8 cellular contexts compared by ENCODE assay signal in the genomic region with DNA sequence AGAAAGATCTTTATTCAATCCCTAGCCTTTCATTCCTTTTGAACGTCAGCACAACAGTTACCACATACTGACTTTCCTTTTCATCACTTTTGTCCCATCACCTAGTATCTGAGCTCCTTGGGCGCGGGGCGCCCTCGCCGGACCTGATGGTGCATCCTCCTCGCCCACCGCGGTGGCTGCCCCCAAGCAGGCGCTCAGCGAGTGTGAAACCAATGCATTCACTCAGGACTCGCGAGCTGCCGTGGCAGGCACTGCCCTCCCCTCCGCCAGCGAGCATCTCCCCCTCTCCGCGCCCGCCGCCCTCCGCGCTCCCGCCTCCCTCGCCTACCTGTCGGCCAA. TPM values are rescaled to one million over a fixed set of nuclear protein-coding genes. Genes with fewer than 3 reads are reported as not detected.
DNase-seq lines count a peak whose midpoint lies in the region; ATAC-seq and TF ChIP-seq lines count a peak whose summit lies in the region.

No MANE protein-coding gene starts in this region.

- no peaks in the 10 kb centered on the region for H3K36me3 ChIP-seq in breast epithelium
- peaks cover 4% of the 10 kb centered on the region; the same call in 1 of the 2 replicates for H3K36me3 ChIP-seq in PC-3 (ENCODE audit: low read depth, low read length)
- H3K36me3 ChIP-seq in skeletal muscle tissue (ENCODE audit: control insufficient read depth in 3 of 3, insufficient read depth in 3 of 3, low read length in 3 of 3), result peaks cover 7 to 13% (median 11%) of the 10 kb centered on the region in 3 donors

- peaks cover 54% of the 10 kb centered on the region for H3K79me2 ChIP-seq in PC-3 (ENCODE audit: low read length)

- H3K27me3 ChIP-seq in breast epithelium (no peaks in the 10 kb centered on the region), PC-3 (ENCODE audit: low read length) (no peaks in the 10 kb centered on the region), skeletal muscle tissue (ENCODE audit: control insufficient read depth in 3 of 3, insufficient read depth in 3 of 3, low read length in 3 of 3) (no peaks in the 10 kb centered on the region)

- no peaks in the 10 kb centered on the region for H3K9me3 Mint-ChIP-seq in MCF 10A (ENCODE audit: unreplicated experiment)

- H3K4me3 Mint-ChIP-seq in MCF 10A (ENCODE audit: unreplicated experiment), result no peak overlapping the region

- peaks cover 37% of the 10 kb centered on the region for H3K36me3 Mint-ChIP-seq in MCF 10A (ENCODE audit: insufficient read depth, unreplicated experiment)

- H3K9me3 ChIP-seq in breast epithelium (no peaks in the 10 kb centered on the region), PC-3 (ENCODE audit: low read length) (no peaks in the 10 kb centered on the region), skeletal muscle tissue (ENCODE audit: control insufficient read depth in 3 of 3, low read length in 3 of 3) (no peaks in the 10 kb centered on the region)

- peaks cover 7% of the 10 kb centered on the region for H3K4me1 Mint-ChIP-seq in MCF 10A (ENCODE audit: insufficient read depth, unreplicated experiment)

- peaks cover 17% of the 10 kb centered on the region; the same call in 1 of the 2 replicates for H4K20me1 ChIP-seq in PC-3 (ENCODE audit: low read length)

- POLR2A ChIA-PET in MCF 10A (lab: Yijun Ruan, JAX) (interaction anchor here (0.7 to 3.5 kb wide), 31 partner anchors 9 to 741 kb away, joined by 3 to 40 read pairs (median 5); a partner anchor contains a TSS), PC-3 (lab: Charles Lee; ENCODE audit: unreplicated experiment) (no interaction called here)

- H3F3A ChIP-seq in PC-3 (ENCODE audit: low read length, unreplicated experiment), result no peaks in the 10 kb centered on the region

- H3K4me1 ChIP-seq in breast epithelium, result peaks cover 9 to 12% of the 10 kb centered on the region in 2 donors
- 0 out of 2 replicates have a peak, but pooled peaks cover 6% of the 10 kb centered on the region for H3K4me1 ChIP-seq in PC-3 (ENCODE audit: insufficient read depth, low read length)
- peaks cover 18 to 27% (median 20%) of the 10 kb centered on the region in 3 donors for H3K4me1 ChIP-seq in skeletal muscle tissue (ENCODE audit: control insufficient read depth in 3 of 3, insufficient read depth in 3 of 3, low read length in 3 of 3)

- H3K27ac ChIP-seq in breast epithelium, result peak overlapping the region; percentile 93 to 98
- no peak overlapping the region for H3K27ac ChIP-seq in PC-3 (ENCODE audit: low read length)
- peak overlapping the region; percentile 84 for H3K27ac ChIP-seq in skeletal muscle tissue (ENCODE audit: low read depth, low read length)

- peak overlapping the region; percentile 84 for H3K4me2 ChIP-seq in PC-3 (ENCODE audit: low read length)

- no peak for TF ChIP-seq POLR2A in breast epithelium (IDR thresholded peaks at IDR 0.05)

- TF ChIP-seq CTCF in breast epithelium (IDR thresholded peaks at IDR 0.05) (no peak), MCF 10A (IDR thresholded peaks at IDR 0.05; ENCODE audit: unreplicated experiment) (no peak), PC-3 (conservative IDR thresholded peaks at IDR 0.05; ENCODE audit: low read depth, low read length) (no peak), GM20000 (IDR thresholded peaks at IDR 0.05; ENCODE audit: extremely low read depth, missing control alignments) (no peak)

- H3K4me3 ChIP-seq in breast epithelium (peak overlapping the region; percentile 96 to 98 (median 97)), PC-3 (ENCODE audit: low read length) (peak overlapping the region; percentile 84), skeletal muscle tissue (ENCODE audit: low read length in 3 of 3) (peak overlapping the region; percentile 90 to 95 (median 95))

- ATAC-seq in PC-3, result no peak; the same call in 1 of the 2 replicates

- H3K27ac Mint-ChIP-seq in MCF 10A (ENCODE audit: low read depth, unreplicated experiment), result no peak overlapping the region

- CTCF ChIA-PET in MCF 10A (lab: Yijun Ruan, JAX) (interaction anchor here (0.7 to 1.3 kb wide), 4 partner anchors 15 to 79 kb away, joined by 3 to 4 read pairs (median 4); no protein-coding TSS in a partner anchor), PC-3 (lab: Charles Lee) (no interaction called here)

- intact Hi-C loops in breast epithelium (cut with DNase I; ENCODE audit: low total_unique reads), result no loop called here
- intact Hi-C loops in MCF 10A (cut with micrococcal nuclease), result loop anchor here (2.0 kb wide), 1 partner anchor 52 kb away; a partner anchor contains a TSS
- intact Hi-C loops in PC-3 (cut with micrococcal nuclease), result no loop called here

- DNase-seq in breast epithelium (ENCODE audit: low spot score in 2 of 2) (peak in 1 of 2 donors; percentile 41), MCF 10A (ENCODE audit: unreplicated experiment) (no peak), PC-3 (no peak), globus pallidus (ENCODE audit: low spot score) (peak; percentile 52), GM20000 (ENCODE audit: low spot score) (no peak), NCI-H526 (lab: John Stamatoyannopoulos, UW) (no peak), NCI-H524 treated with DMSO at 0.1 percent for 48 hours (lab: John Stamatoyannopoulos, UW) (no peak)

- H3K9ac ChIP-seq in PC-3 (ENCODE audit: low read length) (peak overlapping the region; percentile 92), skeletal muscle tissue (ENCODE audit: low read depth in 1 of 3, low read length in 3 of 3) (peak overlapping the region; percentile 95 to 98 (median 97))

- H3K9me2 ChIP-seq in PC-3 (replicated peaks; ENCODE audit: low read length), result no peaks in the 10 kb centered on the region

- BruUV-seq in MCF 10A (replicated peaks; lab: Mats Ljungman, UMichigan) (no TSS peak), PC-3 (replicated peaks; lab: Mats Ljungman, UMichigan) (no TSS peak)

- H3K27me3 Mint-ChIP-seq in MCF 10A (ENCODE audit: insufficient read depth, unreplicated experiment), result no peaks in the 10 kb centered on the region

- peak overlapping the region; percentile 87 for H2AFZ ChIP-seq in PC-3 (ENCODE audit: low read length)

RNA-seq across cellular contexts. Expression of a gene that starts 0.8 kb away (rescaled TPM):
- total RNA-seq in breast epithelium (10 to 100 TPM; 22.6 to 35.7 (median 25.1) TPM), MCF 10A (2022) (19.1 and 22.3 TPM in 2 replicates), PC-3 (2014; rRNA removed) (16.5 and 19.9 TPM in 2 replicates), skeletal muscle tissue (19.3 TPM)

RNA-seq across cellular contexts. Expression of a gene that starts 26.8 kb away (rescaled TPM):
- under 1 TPM in 2 of 3 donors, not detected in 1; 0.80 to 0.88 TPM for total RNA-seq in breast epithelium
- total RNA-seq in MCF 10A (2022), result not detected in 2 replicates
- not detected in 2 replicates for total RNA-seq in PC-3 (2014; rRNA removed)
- total RNA-seq in skeletal muscle tissue, result not detected

RNA-seq across cellular contexts. Expression of a gene that starts 28.4 kb away (rescaled TPM):
- total RNA-seq in breast epithelium, result 10 to 100 TPM; 50.2 to 83.9 (median 60.6) TPM
- 59.8 and 65.1 TPM in 2 replicates for total RNA-seq in MCF 10A (2022)
- 78.8 and 79.2 TPM in 2 replicates for total RNA-seq in PC-3 (2014; rRNA removed)
- 32.4 TPM for total RNA-seq in skeletal muscle tissue

RNA-seq across cellular contexts. Expression of a gene that starts 51.7 kb away (rescaled TPM):
- total RNA-seq in breast epithelium, result 10 to 100 TPM; 35.9 to 43.3 (median 39.4) TPM
- 142 and 159 TPM in 2 replicates for total RNA-seq in MCF 10A (2022)
- 63.4 and 69.8 TPM in 2 replicates for total RNA-seq in PC-3 (2014; rRNA removed)
- total RNA-seq in skeletal muscle tissue, result 76.2 TPM

RNA-seq across cellular contexts. Expression of a gene that starts 52.7 kb away (rescaled TPM):
- total RNA-seq in breast epithelium (10 to 100 TPM in 2 of 3 donors, 1 to 10 TPM in 1; 6.2 to 19.0 (median 14.9) TPM), MCF 10A (2022) (36.4 and 41.5 TPM in 2 replicates), PC-3 (2014; rRNA removed) (29.6 and 35.1 TPM in 2 replicates), skeletal muscle tissue (31.8 TPM)
